Comparison of ENCODE assay signal across 8 cellular contexts in the genomic region with DNA sequence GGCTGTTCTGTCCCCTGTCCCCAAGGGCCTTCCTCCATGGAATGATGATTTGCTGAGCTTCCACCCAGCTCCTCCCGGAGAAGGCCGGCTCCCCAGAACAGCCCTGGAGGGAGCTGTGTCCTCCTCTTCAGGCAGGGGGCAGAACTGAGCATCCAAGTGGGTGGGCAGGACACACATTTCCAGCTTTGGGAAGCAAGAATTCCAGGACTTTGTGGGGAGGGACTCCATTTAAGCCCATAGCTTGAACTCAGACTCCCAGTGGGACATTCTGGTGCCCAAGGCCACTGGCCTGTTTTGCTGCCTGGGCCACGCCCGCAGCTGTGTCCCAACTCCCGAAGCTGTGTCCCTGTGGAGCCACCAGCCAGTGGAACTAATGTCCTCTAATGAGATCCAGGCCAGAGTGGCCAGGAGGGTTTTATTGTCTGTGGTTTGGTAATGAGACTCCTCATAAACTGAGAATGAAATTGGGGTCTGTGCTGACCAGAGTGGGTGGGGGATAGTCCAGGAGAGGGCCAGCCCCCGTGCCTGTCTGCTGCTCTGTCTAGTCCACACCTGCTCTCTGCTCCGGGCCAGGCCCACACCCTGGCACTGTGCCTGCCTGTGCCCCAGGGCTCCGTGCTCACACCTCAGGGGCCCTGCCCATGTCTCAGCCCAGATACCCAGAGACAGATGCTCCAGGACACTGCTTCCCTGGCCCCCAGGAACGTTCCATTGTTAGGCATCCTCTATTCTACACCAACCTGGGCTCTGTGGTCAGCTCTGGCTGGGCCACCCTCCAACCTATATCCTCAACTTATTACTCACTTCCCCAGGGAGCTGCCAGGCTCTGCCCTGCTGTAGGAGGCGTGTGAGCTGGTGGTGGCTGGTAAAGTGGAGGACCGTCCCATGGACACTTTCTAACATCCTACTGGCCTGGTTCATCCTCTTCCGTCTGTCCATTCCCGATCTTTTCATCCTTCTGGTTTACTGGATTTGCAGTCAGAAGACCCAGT. TPM values are rescaled to one million over a fixed set of nuclear protein-coding genes. Genes with fewer than 3 reads are reported as not detected.
A peak's percentile ranks its signal among the peaks of the same experiment; 100 is the strongest.
DNase-seq lines count a peak whose midpoint lies in the region; ATAC-seq and TF ChIP-seq lines count a peak whose summit lies in the region.

No MANE protein-coding gene starts in this region.

- H3K27ac Mint-ChIP-seq in progenitor cell of endocrine pancreas = no peak overlapping the region

- no peaks in the 10 kb centered on the region for H3K9me3 ChIP-seq in esophagus (ENCODE audit: control insufficient read depth in 2 of 2, insufficient read depth in 1 of 2, low read depth in 1 of 2, low read length in 1 of 2)

- H3K36me3 Mint-ChIP-seq in progenitor cell of endocrine pancreas (ENCODE audit: insufficient read depth) = peaks cover 1% of the 10 kb centered on the region

- H3K4me1 ChIP-seq in esophagus (ENCODE audit: control insufficient read depth in 2 of 2, insufficient read depth in 2 of 2, low read length in 1 of 2) = peaks cover 15 to 48% of the 10 kb centered on the region in 2 donors

- ATAC-seq in HG03175 (IDR thresholded peaks at IDR 0.05; ENCODE audit: unreplicated experiment) = no peak
- ATAC-seq in GM18867 (IDR thresholded peaks at IDR 0.05; ENCODE audit: unreplicated experiment) = no peak
- ATAC-seq in GM21381 (IDR thresholded peaks at IDR 0.05; ENCODE audit: unreplicated experiment) = no peak
- no peak for ATAC-seq in GM21367 (IDR thresholded peaks at IDR 0.05; ENCODE audit: unreplicated experiment)

- H3K9me3 Mint-ChIP-seq in progenitor cell of endocrine pancreas (ENCODE audit: low read depth) = no peaks in the 10 kb centered on the region

- no peaks in the 10 kb centered on the region for H3K27me3 Mint-ChIP-seq in progenitor cell of endocrine pancreas

- H3K4me3 ChIP-seq in esophagus (ENCODE audit: low read depth in 1 of 2, low read length in 2 of 2) = peak overlapping the region in 1 of 2 donors; percentile 11

- TF ChIP-seq CTCF in GM10266 (IDR thresholded peaks at IDR 0.05; ENCODE audit: control insufficient read depth, insufficient read depth, low read depth, missing control alignments) = peak; percentile 18
- peak; percentile 55 for TF ChIP-seq CTCF in progenitor cell of endocrine pancreas (IDR thresholded peaks at IDR 0.05; ENCODE audit: unreplicated experiment)

- no peak overlapping the region for H3K4me3 Mint-ChIP-seq in progenitor cell of endocrine pancreas (ENCODE audit: low read depth)

- peaks cover 0 to 17% of the 10 kb centered on the region in 2 donors for H3K36me3 ChIP-seq in esophagus (ENCODE audit: control insufficient read depth in 2 of 2, insufficient read depth in 2 of 2, low read length in 1 of 2)

- WGBS in esophagus, 2 donors = 53 to 60% methylated on average over 12 to 13 of the region's 13 CpGs

- H3K4me1 Mint-ChIP-seq in progenitor cell of endocrine pancreas (ENCODE audit: low read depth) = peaks cover 32% of the 10 kb centered on the region

- DNase-seq in GM10266 (ENCODE audit: extremely low spot score) (no peak), NCI-H69 (lab: John Stamatoyannopoulos, UW) (peak; percentile 78), progenitor cell of endocrine pancreas (ENCODE audit: low spot score, unreplicated experiment) (no peak)

- H3K27ac ChIP-seq in esophagus (ENCODE audit: low read depth in 2 of 2, low read length in 1 of 2) = peak overlapping the region; percentile 1 to 82

- no peaks in the 10 kb centered on the region for H3K27me3 ChIP-seq in esophagus (ENCODE audit: control insufficient read depth in 1 of 2, insufficient read depth in 2 of 2, low read length in 2 of 2)

RNA-seq across cellular contexts. Expression of a gene that starts 7.6 kb away (rescaled TPM):
- polyA plus RNA-seq in esophagus = 10 to 100 TPM; 79.6 to 89.9 TPM
- 42.1 and 44.8 TPM in 2 replicates for total RNA-seq in progenitor cell of endocrine pancreas
